Comparison of ENCODE assay signal across 11 cellular contexts in the genomic region with DNA sequence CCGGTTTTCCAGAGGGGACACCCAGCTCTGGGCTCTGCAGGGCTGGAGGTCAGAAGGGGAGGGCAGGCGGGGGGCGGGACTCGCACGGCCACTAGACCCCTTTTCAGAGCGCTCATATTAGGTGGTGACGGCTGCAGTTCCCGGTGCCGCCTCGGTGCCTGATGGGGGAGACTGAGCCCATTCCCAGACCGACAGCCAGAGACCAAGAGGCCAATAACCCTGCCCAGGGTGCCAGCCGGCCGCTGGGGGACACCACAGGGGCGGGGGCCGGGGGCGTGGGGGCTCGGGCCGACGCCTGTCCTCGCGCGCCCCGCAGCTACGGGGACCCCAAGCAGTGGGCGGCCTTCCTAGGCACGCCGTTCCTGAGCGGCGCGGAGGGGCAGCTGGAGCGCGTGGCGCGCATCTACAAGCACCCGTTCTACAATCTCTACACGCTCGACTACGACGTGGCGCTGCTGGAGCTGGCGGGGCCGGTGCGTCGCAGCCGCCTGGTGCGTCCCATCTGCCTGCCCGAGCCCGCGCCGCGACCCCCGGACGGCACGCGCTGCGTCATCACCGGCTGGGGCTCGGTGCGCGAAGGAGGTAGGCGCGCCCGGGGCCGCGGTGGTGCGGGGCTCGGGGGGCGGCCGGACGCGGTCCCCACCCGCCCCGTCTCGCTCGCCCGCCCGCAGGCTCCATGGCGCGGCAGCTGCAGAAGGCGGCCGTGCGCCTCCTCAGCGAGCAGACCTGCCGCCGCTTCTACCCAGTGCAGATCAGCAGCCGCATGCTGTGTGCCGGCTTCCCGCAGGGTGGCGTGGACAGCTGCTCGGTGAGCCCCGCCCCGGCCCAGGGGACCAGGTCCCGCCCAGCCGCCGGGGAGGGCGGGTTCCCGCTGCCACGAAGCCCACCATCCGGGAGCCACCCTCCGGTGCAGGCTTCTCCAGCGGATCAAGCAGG. TPM values are rescaled to one million over a fixed set of nuclear protein-coding genes. Genes with fewer than 3 reads are reported as not detected.
DNase-seq lines count a peak whose midpoint lies in the region; ATAC-seq, FAIRE-seq and TF ChIP-seq lines count a peak whose summit lies in the region.
"Had no signal": no experiment of that assay in that cellular context is flagged by ENCODE, and none has a peak within 500 bp of the region (broad histone marks: within the 10 kb centered on the region; RNA-seq: fewer than 3 reads in every experiment).

No MANE protein-coding gene starts in this region.

- H3K4me1 Mint-ChIP-seq in natural killer cell treated with Interleukin-12 subunit alpha and Interleukin-12 subunit beta and Interleukin-15 and Interleukin-18, amount 100 ng/mL, for 72 hours (ENCODE audit: low read depth in 2 of 2) = peaks cover 6 to 11% of the 10 kb centered on the region in 2 donors

- no peak for FAIRE-seq in bronchial epithelial cell (lab: Jason Lieb, UNC)
- FAIRE-seq: A204.1 had no signal

- H3F3A ChIP-seq in SK-N-SH (replicated peaks; ENCODE audit: insufficient read depth) = peaks cover 12% of the 10 kb centered on the region
- peaks cover 14% of the 10 kb centered on the region for H3F3A ChIP-seq in PC-9 (ENCODE audit: insufficient read depth, low read depth)

- H3K27me3 Mint-ChIP-seq in natural killer cell treated with Interleukin-12 subunit alpha and Interleukin-12 subunit beta and Interleukin-15 and Interleukin-18, amount 100 ng/mL, for 72 hours = no peaks in the 10 kb centered on the region

- 93% methylated on average over 54 of the region's 101 CpGs for WGBS in SK-N-SH (ENCODE audit: low lambda C conversion rate)
- WGBS in suprapubic skin = 60% methylated on average over 36 of the region's 101 CpGs

- intact Hi-C loops in PC-9 (cut with micrococcal nuclease; ENCODE audit: unreplicated experiment) = no loop called here

- ATAC-seq in SK-N-SH treated with all-trans-retinoic acid at 6 μM for 48 hours = no peak
- ATAC-seq in natural killer cell treated with Interleukin-12 subunit alpha and Interleukin-12 subunit beta and Interleukin-15 and Interleukin-18, amount 100 ng/mL, for 72 hours = no peak
- ATAC-seq: Panc1 had no signal

- H2AFZ ChIP-seq in SK-N-SH (ENCODE audit: low read depth) (no peak overlapping the region), PC-9 (no peak overlapping the region)

- H3K4me3 ChIP-seq in SK-N-SH (ENCODE audit: low read depth in 2 of 2, low read length in 1 of 2) = peak overlapping the region in 1 of 2 experiments; percentile 97; a peak in 1 of 4 replicates
- no peak overlapping the region for H3K4me3 ChIP-seq in bronchial epithelial cell (ENCODE audit: low read depth, low read length)
- peak overlapping the region; percentile 31 for H3K4me3 ChIP-seq in suprapubic skin
- H3K4me3 ChIP-seq in PC-9 = no peak overlapping the region

- H3K9ac ChIP-seq in SK-N-SH = no peak overlapping the region

- CTCF ChIA-PET in SK-N-SH (lab: Yijun Ruan, JAX) (interaction anchor here (0.9 to 1.4 kb wide), 2 partner anchors 21 to 189 kb away, joined by 3 to 4 read pairs; no protein-coding TSS in a partner anchor), PC-9 (lab: Charles Lee) (interaction anchor here (0.7 kb wide), 1 partner anchor 652 kb away, joined by 7 read pairs; no protein-coding TSS in a partner anchor)

- no peaks in the 10 kb centered on the region for H3K9me3 Mint-ChIP-seq in natural killer cell treated with Interleukin-12 subunit alpha and Interleukin-12 subunit beta and Interleukin-15 and Interleukin-18, amount 100 ng/mL, for 72 hours
- H3K9me3 Mint-ChIP-seq: immature natural killer cell had no signal

- peaks cover 39% of the 10 kb centered on the region for H3K79me2 ChIP-seq in SK-N-SH (ENCODE audit: insufficient read depth)
- H3K79me2 ChIP-seq in PC-9 (ENCODE audit: low read depth) = peaks cover 20% of the 10 kb centered on the region

- H3K27me3 ChIP-seq in SK-N-SH (ENCODE audit: insufficient read depth) (no peaks in the 10 kb centered on the region), bronchial epithelial cell (ENCODE audit: control insufficient read depth, insufficient read depth, low read length) (no peaks in the 10 kb centered on the region), suprapubic skin (no peaks in the 10 kb centered on the region), PC-9 (ENCODE audit: insufficient read depth, low read depth) (no peaks in the 10 kb centered on the region)

- no peak overlapping the region for H3K4me3 Mint-ChIP-seq in natural killer cell treated with Interleukin-12 subunit alpha and Interleukin-12 subunit beta and Interleukin-15 and Interleukin-18, amount 100 ng/mL, for 72 hours

- H3K9me3 ChIP-seq in SK-N-SH = no peaks in the 10 kb centered on the region
- H3K9me3 ChIP-seq in suprapubic skin = no peaks in the 10 kb centered on the region
- H3K9me3 ChIP-seq in PC-9 (ENCODE audit: insufficient read depth, low read depth) = no peaks in the 10 kb centered on the region

- TF ChIP-seq POLR2A in suprapubic skin (IDR thresholded peaks at IDR 0.05) = no peak

- no peak overlapping the region for H3K27ac Mint-ChIP-seq in natural killer cell treated with Interleukin-12 subunit alpha and Interleukin-12 subunit beta and Interleukin-15 and Interleukin-18, amount 100 ng/mL, for 72 hours

- H3K36me3 Mint-ChIP-seq in natural killer cell treated with Interleukin-12 subunit alpha and Interleukin-12 subunit beta and Interleukin-15 and Interleukin-18, amount 100 ng/mL, for 72 hours = no peaks in the 10 kb centered on the region
- H3K36me3 Mint-ChIP-seq: immature natural killer cell had no signal

- no TSS peak for BruUV-seq in PC-9 (replicated peaks; lab: Mats Ljungman, UMichigan)

- TF ChIP-seq EP300 in SK-N-SH (IDR thresholded peaks at IDR 0.05; ENCODE audit: borderline replicate concordance in 1 of 2, low read depth in 1 of 2, low read length in 1 of 2) (no peak), suprapubic skin (IDR thresholded peaks at IDR 0.05) (no peak)

- no peaks in the 10 kb centered on the region for H3K9me2 ChIP-seq in SK-N-SH
- H3K9me2 ChIP-seq in PC-9 (ENCODE audit: insufficient read depth) = no peaks in the 10 kb centered on the region

- H3K36me3 ChIP-seq in SK-N-SH (replicated peaks in 1 of 2; ENCODE audit: control insufficient read depth in 1 of 2, insufficient read depth in 2 of 2, low read length in 1 of 2) (peaks cover 4 to 18% of the 10 kb centered on the region in 2 experiments), bronchial epithelial cell (ENCODE audit: control insufficient read depth, insufficient read depth, low read length) (peaks cover 16% of the 10 kb centered on the region), suprapubic skin (peaks cover 8% of the 10 kb centered on the region), PC-9 (ENCODE audit: low read depth) (no peaks in the 10 kb centered on the region)

- peak; percentile 80 for DNase-seq in SK-N-SH
- no peak for DNase-seq in bronchial epithelial cell (ENCODE audit: low read depth)
- DNase-seq in iPS-NIHi7 (ENCODE audit: extremely low spot score) = peak; percentile 79
- peak in 1 of 2 donors; percentile 68 for DNase-seq in suprapubic skin (ENCODE audit: low spot score in 2 of 2)
- DNase-seq in PC-9 = no peak
- no peak for DNase-seq in natural killer cell treated with Interleukin-12 subunit alpha and Interleukin-12 subunit beta and Interleukin-15 and Interleukin-18, amount 100 ng/mL, for 72 hours (ENCODE audit: low spot score)
- no peak for DNase-seq in activated naive CD4-positive, alpha-beta T cell treated with anti-CD3 and anti-CD28 coated beads, Interleukin-2, amount 50 U/mL, for 16 hours
- DNase-seq: immature natural killer cell had no signal

- H4K20me1 ChIP-seq in SK-N-SH (ENCODE audit: insufficient read depth) (peaks cover 22% of the 10 kb centered on the region), PC-9 (ENCODE audit: insufficient read depth) (peaks cover 25% of the 10 kb centered on the region)

- peak overlapping the region; percentile 100 for H3K4me2 ChIP-seq in SK-N-SH
- H3K4me2 ChIP-seq in PC-9 = no peak overlapping the region

- H3K27ac ChIP-seq in SK-N-SH (ENCODE audit: low read depth in 2 of 2, low read length in 1 of 2) = no peak overlapping the region
- no peak overlapping the region for H3K27ac ChIP-seq in suprapubic skin
- H3K27ac ChIP-seq in PC-9 = no peak overlapping the region

- POLR2A ChIA-PET in SK-N-SH (lab: Yijun Ruan, JAX) (no interaction called here), PC-9 (lab: Charles Lee; ENCODE audit: unreplicated experiment) (interaction anchor here (0.6 kb wide), 1 partner anchor 9 kb away, joined by 3 read pairs; no protein-coding TSS in a partner anchor)

- TF ChIP-seq RAD21 in SK-N-SH (IDR thresholded peaks at IDR 0.05; ENCODE audit: low read length) = no peak

- peaks cover 17 to 25% of the 10 kb centered on the region in 2 experiments; a peak in 2 of 4 replicates for H3K4me1 ChIP-seq in SK-N-SH (ENCODE audit: control insufficient read depth in 1 of 2, insufficient read depth in 2 of 2, low read depth in 1 of 2, low read length in 1 of 2)
- peaks cover 41% of the 10 kb centered on the region for H3K4me1 ChIP-seq in suprapubic skin
- 0 out of 2 replicates have a peak, but pooled peaks cover 5% of the 10 kb centered on the region for H3K4me1 ChIP-seq in PC-9 (replicated peaks; ENCODE audit: insufficient read depth)

- TF ChIP-seq CTCF in SK-N-SH (IDR thresholded peaks at IDR 0.05) (no peak), bronchial epithelial cell (IDR thresholded peaks at IDR 0.05; ENCODE audit: insufficient read depth, low read length, severe bottlenecking) (peak; percentile 2), suprapubic skin (IDR thresholded peaks at IDR 0.05) (peak in 1 of 2 donors; percentile 48), PC-9 (conservative IDR thresholded peaks at IDR 0.05) (no peak)

RNA-seq across cellular contexts. Expression of a gene that starts 2.4 kb away (rescaled TPM):
- polyA plus RNA-seq in SK-N-SH (2012; rRNA removed) = 76.0 and 76.9 TPM in 2 replicates
- polyA plus RNA-seq in SK-N-SH (2012; cell fraction: cytosol; rRNA removed) = 37.4 and 60.8 TPM in 2 replicates
- 58.5 and 81.6 TPM in 2 replicates for polyA plus RNA-seq in SK-N-SH (2012; cell fraction: nucleus; rRNA removed)
- total RNA-seq in bronchial epithelial cell (39.5 and 44.9 TPM in 2 replicates), suprapubic skin (10 to 100 TPM; 22.1 to 48.6 (median 46.6) TPM), PC-9 (2021) (80.0 and 81.9 TPM in 2 replicates)
- 100 to 1,000 TPM in 1 of 2 donors, 10 to 100 TPM in 1; 80.1 to 124 TPM for total RNA-seq in natural killer cell treated with Interleukin-12 subunit alpha and Interleukin-12 subunit beta and Interleukin-15 and Interleukin-18, amount 100 ng/mL, for 72 hours

RNA-seq across cellular contexts. Expression of a gene that starts 31.8 kb away (rescaled TPM):
- 106 and 116 TPM in 2 replicates for polyA plus RNA-seq in SK-N-SH (2012; rRNA removed)
- 56.9 and 85.5 TPM in 2 replicates for polyA plus RNA-seq in SK-N-SH (2012; cell fraction: cytosol; rRNA removed)
- 122 and 126 TPM in 2 replicates for polyA plus RNA-seq in SK-N-SH (2012; cell fraction: nucleus; rRNA removed)
- 54.0 and 74.5 TPM in 2 replicates for total RNA-seq in bronchial epithelial cell
- total RNA-seq in suprapubic skin = 10 to 100 TPM; 17.1 to 26.8 (median 24.7) TPM
- total RNA-seq in PC-9 (2021) = 109 and 114 TPM in 2 replicates
- total RNA-seq in natural killer cell treated with Interleukin-12 subunit alpha and Interleukin-12 subunit beta and Interleukin-15 and Interleukin-18, amount 100 ng/mL, for 72 hours = 100 to 1,000 TPM in 1 of 2 donors, 10 to 100 TPM in 1; 74.9 to 165 TPM

RNA-seq across cellular contexts. Expression of a gene that starts 51.0 kb away (rescaled TPM):
- 54.0 and 67.6 TPM in 2 replicates for polyA plus RNA-seq in SK-N-SH (2012; rRNA removed)
- polyA plus RNA-seq in SK-N-SH (2012; cell fraction: cytosol; rRNA removed) = 29.6 and 31.6 TPM in 2 replicates
- polyA plus RNA-seq in SK-N-SH (2012; cell fraction: nucleus; rRNA removed) = 134 and 135 TPM in 2 replicates
- 25.8 and 26.1 TPM in 2 replicates for total RNA-seq in bronchial epithelial cell
- total RNA-seq in suprapubic skin = 100 to 1,000 TPM in 1 of 4 donors, 10 to 100 TPM in 3; 52.5 to 134 (median 68.7) TPM
- 24.7 and 35.5 TPM in 2 replicates for total RNA-seq in PC-9 (2021)
- total RNA-seq in natural killer cell treated with Interleukin-12 subunit alpha and Interleukin-12 subunit beta and Interleukin-15 and Interleukin-18, amount 100 ng/mL, for 72 hours = 100 to 1,000 TPM; 233 to 784 TPM

Comparison
In these comparisons a context has a peak if more than half of its experiments do, and no peak if none do; other contexts are left out.
1. DNase-seq: peak in SK-N-SH (single experiment) and iPS-NIHi7 (single experiment); none in bronchial epithelial cell (single experiment), PC-9 (0 of 2), natural killer cell treated with Interleukin-12 subunit alpha and Interleukin-12 subunit beta and Interleukin-15 and Interleukin-18, amount 100 ng/mL, for 72 hours (single experiment) and activated naive CD4-positive, alpha-beta T cell treated with anti-CD3 and anti-CD28 coated beads, Interleukin-2, amount 50 U/mL, for 16 hours (single experiment).